Comparison of ENCODE assay signal across 1 cellular context in genomic region chr3:48465531-48466378, GRCh38.
TF ChIP-seq lines count a peak whose summit lies in the region.

No MANE protein-coding gene starts in this region.

TF ChIP-seq in K562, 482 proteins besides CTCF, POLR2A, EP300 and RAD21 (continued from another document):
- TF ChIP-seq ZBTB40 (IDR thresholded peaks at IDR 0.05) (no peak), ZBTB40 (CRISPR knock-in tag; IDR thresholded peaks at IDR 0.05) (no peak), BACH1 (tag; IDR thresholded peaks at IDR 0.05) (no peak), KHSRP (IDR thresholded peaks at IDR 0.05) (no peak), MYBL2 (IDR thresholded peaks at IDR 0.05; ENCODE audit: low read depth) (no peak), MYBL2 (CRISPR knock-in tag; IDR thresholded peaks at IDR 0.05; ENCODE audit: borderline replicate concordance) (no peak), HNRNPH1 (optimal IDR thresholded peaks at IDR 0.05; ENCODE audit: low read depth, low read length) (no peak), POLR2G (IDR thresholded peaks at IDR 0.05; ENCODE audit: low read depth, low read length) (peak; percentile 51; the same call in 1 of the 2 replicates), NFXL1 (CRISPR knock-in tag; IDR thresholded peaks at IDR 0.05) (no peak), RCOR1 (IDR thresholded peaks at IDR 0.05; ENCODE audit: borderline replicate concordance in 1 of 2, low read depth in 2 of 2, low read length in 2 of 2) (peak in 1 of 2 experiments; percentile 72; a peak in 1 of 4 replicates), RBM39 (optimal IDR thresholded peaks at IDR 0.05; ENCODE audit: low read depth, low read length) (no peak), ZBTB12 (CRISPR knock-in tag; IDR thresholded peaks at IDR 0.05) (no peak), SMAD3 (CRISPR knock-in tag; conservative IDR thresholded peaks at IDR 0.05) (no peak), ZNF274 (IDR thresholded peaks at IDR 0.05; ENCODE audit: borderline replicate concordance, low read depth, low read length) (no peak), SMAD1 (IDR thresholded peaks at IDR 0.05; ENCODE audit: low read depth, low read length, partially characterized antibody) (no peak), CTCFL (IDR thresholded peaks at IDR 0.05; ENCODE audit: borderline replicate concordance, insufficient read depth, low read depth, low read length, poor library complexity, severe bottlenecking) (no peak)
- TF ChIP-seq, protein P1, sequence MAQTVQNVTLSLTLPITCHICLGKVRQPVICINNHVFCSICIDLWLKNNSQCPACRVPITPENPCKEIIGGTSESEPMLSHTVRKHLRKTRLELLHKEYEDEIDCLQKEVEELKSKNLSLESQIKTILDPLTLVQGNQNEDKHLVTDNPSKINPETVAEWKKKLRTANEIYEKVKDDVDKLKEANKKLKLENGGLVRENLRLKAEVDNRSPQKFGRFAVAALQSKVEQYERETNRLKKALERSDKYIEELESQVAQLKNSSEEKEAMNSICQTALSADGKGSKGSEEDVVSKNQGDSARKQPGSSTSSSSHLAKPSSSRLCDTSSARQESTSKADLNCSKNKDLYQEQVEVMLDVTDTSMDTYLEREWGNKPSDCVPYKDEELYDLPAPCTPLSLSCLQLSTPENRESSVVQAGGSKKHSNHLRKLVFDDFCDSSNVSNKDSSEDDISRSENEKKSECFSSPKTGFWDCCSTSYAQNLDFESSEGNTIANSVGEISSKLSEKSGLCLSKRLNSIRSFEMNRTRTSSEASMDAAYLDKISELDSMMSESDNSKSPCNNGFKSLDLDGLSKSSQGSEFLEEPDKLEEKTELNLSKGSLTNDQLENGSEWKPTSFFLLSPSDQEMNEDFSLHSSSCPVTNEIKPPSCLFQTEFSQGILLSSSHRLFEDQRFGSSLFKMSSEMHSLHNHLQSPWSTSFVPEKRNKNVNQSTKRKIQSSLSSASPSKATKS (CRISPR knock-in tag; IDR thresholded peaks at IDR 0.05), result no peak
- TF ChIP-seq, protein P2, sequence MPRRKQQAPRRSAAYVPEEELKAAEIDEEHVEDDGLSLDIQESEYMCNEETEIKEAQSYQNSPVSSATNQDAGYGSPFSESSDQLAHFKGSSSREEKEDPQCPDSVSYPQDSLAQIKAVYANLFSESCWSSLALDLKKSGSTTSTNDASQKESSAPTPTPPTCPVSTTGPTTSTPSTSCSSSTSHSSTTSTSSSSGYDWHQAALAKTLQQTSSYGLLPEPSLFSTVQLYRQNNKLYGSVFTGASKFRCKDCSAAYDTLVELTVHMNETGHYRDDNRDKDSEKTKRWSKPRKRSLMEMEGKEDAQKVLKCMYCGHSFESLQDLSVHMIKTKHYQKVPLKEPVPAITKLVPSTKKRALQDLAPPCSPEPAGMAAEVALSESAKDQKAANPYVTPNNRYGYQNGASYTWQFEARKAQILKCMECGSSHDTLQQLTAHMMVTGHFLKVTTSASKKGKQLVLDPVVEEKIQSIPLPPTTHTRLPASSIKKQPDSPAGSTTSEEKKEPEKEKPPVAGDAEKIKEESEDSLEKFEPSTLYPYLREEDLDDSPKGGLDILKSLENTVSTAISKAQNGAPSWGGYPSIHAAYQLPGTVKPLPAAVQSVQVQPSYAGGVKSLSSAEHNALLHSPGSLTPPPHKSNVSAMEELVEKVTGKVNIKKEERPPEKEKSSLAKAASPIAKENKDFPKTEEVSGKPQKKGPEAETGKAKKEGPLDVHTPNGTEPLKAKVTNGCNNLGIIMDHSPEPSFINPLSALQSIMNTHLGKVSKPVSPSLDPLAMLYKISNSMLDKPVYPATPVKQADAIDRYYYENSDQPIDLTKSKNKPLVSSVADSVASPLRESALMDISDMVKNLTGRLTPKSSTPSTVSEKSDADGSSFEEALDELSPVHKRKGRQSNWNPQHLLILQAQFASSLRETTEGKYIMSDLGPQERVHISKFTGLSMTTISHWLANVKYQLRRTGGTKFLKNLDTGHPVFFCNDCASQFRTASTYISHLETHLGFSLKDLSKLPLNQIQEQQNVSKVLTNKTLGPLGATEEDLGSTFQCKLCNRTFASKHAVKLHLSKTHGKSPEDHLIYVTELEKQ (CRISPR knock-in tag; IDR thresholded peaks at IDR 0.05), result no peak
